Comparison of ENCODE assay signal across 11 cellular contexts in the genomic region with DNA sequence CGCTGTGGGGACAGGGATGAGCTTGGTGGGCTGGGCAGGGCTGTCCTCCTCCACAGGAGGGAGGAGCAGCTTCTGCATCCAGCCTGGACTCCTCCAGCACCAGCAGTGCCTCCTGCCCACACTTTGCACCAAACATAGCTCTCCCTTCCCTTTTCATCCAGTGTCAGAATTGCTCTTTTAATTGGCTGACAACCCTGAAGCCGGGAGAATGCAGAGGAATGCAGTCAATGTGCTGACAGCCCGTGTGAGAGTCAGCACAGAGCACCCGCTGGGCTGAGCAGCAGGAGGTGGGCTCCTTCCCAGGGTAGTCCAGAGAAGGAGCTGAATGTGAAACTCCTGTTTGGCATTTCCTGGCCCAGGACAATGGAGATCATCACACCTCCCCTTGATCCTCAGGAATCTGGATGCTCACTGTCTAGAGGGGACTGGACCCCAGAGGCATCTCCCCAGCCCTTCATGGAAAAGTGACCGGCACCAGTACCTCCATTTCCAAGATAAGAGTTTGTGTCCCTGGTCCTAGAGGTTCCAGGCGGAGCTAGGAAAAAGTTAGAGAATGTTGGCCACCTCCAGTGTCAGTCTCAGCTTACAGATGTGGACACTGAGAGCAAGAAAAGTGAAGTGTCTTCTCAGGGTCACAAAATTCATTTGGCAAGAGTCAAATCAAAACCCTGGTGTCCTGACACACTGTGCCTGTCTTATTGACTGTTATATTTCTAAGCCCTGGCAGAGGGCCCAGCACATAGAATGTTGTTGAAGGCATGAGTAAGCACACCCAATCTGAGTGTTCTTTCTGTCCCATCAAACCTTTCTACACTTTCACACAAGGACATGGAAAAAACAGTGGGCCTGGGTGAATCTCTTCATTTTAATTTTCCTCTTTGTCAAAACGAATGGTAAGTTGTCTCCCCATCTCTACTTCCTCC.
DNase-seq lines count a peak whose midpoint lies in the region; ATAC-seq and TF ChIP-seq lines count a peak whose summit lies in the region.
"Had no signal": no experiment of that assay in that cellular context is flagged by ENCODE, and none has a peak within 500 bp of the region (broad histone marks: within the 10 kb centered on the region; RNA-seq: fewer than 3 reads in every experiment).

No MANE protein-coding gene starts in this region.

- 0 out of 2 replicates have a peak overlapping the region, but pooled peaks have one; percentile 3 for H2AFZ ChIP-seq in OCI-LY3 (ENCODE audit: low read depth, low read length)

- H3K27me3 Mint-ChIP-seq in endodermal cell (ENCODE audit: insufficient read depth) (no peaks in the 10 kb centered on the region), nephron progenitor cell (ENCODE audit: low read depth, poor library complexity) (no peaks in the 10 kb centered on the region), progenitor cell of endocrine pancreas (peaks cover 39% of the 10 kb centered on the region)

- peaks cover 5% of the 10 kb centered on the region for H3K9me3 Mint-ChIP-seq in endodermal cell
- peaks cover 23% of the 10 kb centered on the region for H3K9me3 Mint-ChIP-seq in nephron progenitor cell
- H3K9me3 Mint-ChIP-seq in progenitor cell of endocrine pancreas (ENCODE audit: low read depth): peaks cover 5% of the 10 kb centered on the region

- H3K9me3 ChIP-seq in OCI-LY3 (ENCODE audit: insufficient read depth, low read length) (0 out of 2 replicates have a peak, but pooled peaks cover 2% of the 10 kb centered on the region), endodermal cell (ENCODE audit: control insufficient read depth, low read length) (peaks cover 6% of the 10 kb centered on the region), SJCRH30 (replicated peaks) (no peaks in the 10 kb centered on the region)
- H3K9me3 ChIP-seq: neutrophil had no signal

- ATAC-seq in HG03097 (IDR thresholded peaks at IDR 0.05; ENCODE audit: low FRiP score, unreplicated experiment) (no peak), GM21619 (IDR thresholded peaks at IDR 0.05; ENCODE audit: unreplicated experiment) (no peak)

- 43 to 72% methylated on average over 3 to 7 of the region's 7 CpGs for WGBS in endodermal cell (ENCODE audit: insufficient coverage in 1 of 2, insufficient read length in 1 of 2), 2 experiments

- H3K9ac ChIP-seq in OCI-LY3 (ENCODE audit: low read length) (peak overlapping the region; percentile 64), endodermal cell (ENCODE audit: extremely low read depth, low read length, poor library complexity, severe bottlenecking) (no peak overlapping the region)

- H3K27ac Mint-ChIP-seq in endodermal cell (peak overlapping the region; percentile 69), nephron progenitor cell (no peak overlapping the region), progenitor cell of endocrine pancreas (no peak overlapping the region)

- peaks cover 39% of the 10 kb centered on the region for H3K4me1 ChIP-seq in OCI-LY3 (ENCODE audit: low read length)
- H3K4me1 ChIP-seq in endodermal cell (ENCODE audit: control insufficient read depth, insufficient read depth, low read length): peaks cover 4% of the 10 kb centered on the region
- no peaks in the 10 kb centered on the region for H3K4me1 ChIP-seq in SJCRH30

- no peaks in the 10 kb centered on the region for H4K20me1 ChIP-seq in OCI-LY3 (ENCODE audit: insufficient read depth, low read length)

- H3K4me1 Mint-ChIP-seq in endodermal cell: peaks cover 17% of the 10 kb centered on the region
- H3K4me1 Mint-ChIP-seq in nephron progenitor cell: peaks cover 28% of the 10 kb centered on the region
- no peaks in the 10 kb centered on the region for H3K4me1 Mint-ChIP-seq in progenitor cell of endocrine pancreas (ENCODE audit: low read depth)

- H3K79me2 ChIP-seq in OCI-LY3 (ENCODE audit: low read length): no peaks in the 10 kb centered on the region

- H3K36me3 ChIP-seq in OCI-LY3 (replicated peaks; ENCODE audit: low read depth, low read length) (peaks cover 3% of the 10 kb centered on the region), endodermal cell (ENCODE audit: control insufficient read depth, insufficient read depth, low read length) (no peaks in the 10 kb centered on the region), SJCRH30 (no peaks in the 10 kb centered on the region)
- H3K36me3 ChIP-seq: neutrophil, WERI-Rb-1 had no signal

- TF ChIP-seq CTCF in OCI-LY3 (IDR thresholded peaks at IDR 0.05; ENCODE audit: low read depth, low read length) (no peak), endodermal cell (conservative IDR thresholded peaks at IDR 0.05) (no peak), nephron progenitor cell (IDR thresholded peaks at IDR 0.05) (no peak), progenitor cell of endocrine pancreas (IDR thresholded peaks at IDR 0.05; ENCODE audit: unreplicated experiment) (no peak)

- peak overlapping the region; percentile 75 for H3K4me2 ChIP-seq in OCI-LY3 (ENCODE audit: low read length)

- H3K27ac ChIP-seq in OCI-LY3 (ENCODE audit: low read length) (peak overlapping the region; percentile 42), endodermal cell (ENCODE audit: low read depth, low read length) (no peak overlapping the region), SJCRH30 (no peak overlapping the region)
- H3K27ac ChIP-seq: neutrophil, WERI-Rb-1 had no signal

- H3K36me3 Mint-ChIP-seq in endodermal cell (ENCODE audit: low read depth) (no peaks in the 10 kb centered on the region), nephron progenitor cell (ENCODE audit: low read depth) (no peaks in the 10 kb centered on the region), progenitor cell of endocrine pancreas (ENCODE audit: insufficient read depth) (no peaks in the 10 kb centered on the region)

- H3K4me3 Mint-ChIP-seq in endodermal cell: no peak overlapping the region
- H3K4me3 Mint-ChIP-seq in nephron progenitor cell: no peak overlapping the region
- no peak overlapping the region for H3K4me3 Mint-ChIP-seq in progenitor cell of endocrine pancreas (ENCODE audit: low read depth)

- DNase-seq in EH (ENCODE audit: low read depth) (peak; percentile 95), endodermal cell (peak; percentile 97), nephron progenitor cell (peak; percentile 36), SJCRH30 (no peak), progenitor cell of endocrine pancreas (ENCODE audit: low spot score, unreplicated experiment) (no peak)
- DNase-seq: NCI-H1092, WERI-Rb-1 had no signal

- no peaks in the 10 kb centered on the region for H3K27me3 ChIP-seq in OCI-LY3 (ENCODE audit: low read depth, low read length)
- H3K27me3 ChIP-seq in endodermal cell (ENCODE audit: control insufficient read depth, insufficient read depth, low read length, poor library complexity, severe bottlenecking): no peaks in the 10 kb centered on the region
- H3K27me3 ChIP-seq in SJCRH30: no peaks in the 10 kb centered on the region
- H3K27me3 ChIP-seq: neutrophil had no signal

- H3K4me3 ChIP-seq in OCI-LY3 (ENCODE audit: low read length): peak overlapping the region; percentile 26; the same call in 1 of the 2 replicates
- no peak overlapping the region for H3K4me3 ChIP-seq in endodermal cell (ENCODE audit: low read length)
- H3K4me3 ChIP-seq in SJCRH30: no peak overlapping the region

Comparison
In these comparisons a context has a peak if more than half of its experiments do, and no peak if none do; other contexts are left out.
1. DNase-seq: peak in EH (single experiment), endodermal cell (single experiment) and nephron progenitor cell (single experiment); none in SJCRH30 (0 of 2) and progenitor cell of endocrine pancreas (single experiment).